ENCODE assay signal across 29 cellular contexts in the genomic region with DNA sequence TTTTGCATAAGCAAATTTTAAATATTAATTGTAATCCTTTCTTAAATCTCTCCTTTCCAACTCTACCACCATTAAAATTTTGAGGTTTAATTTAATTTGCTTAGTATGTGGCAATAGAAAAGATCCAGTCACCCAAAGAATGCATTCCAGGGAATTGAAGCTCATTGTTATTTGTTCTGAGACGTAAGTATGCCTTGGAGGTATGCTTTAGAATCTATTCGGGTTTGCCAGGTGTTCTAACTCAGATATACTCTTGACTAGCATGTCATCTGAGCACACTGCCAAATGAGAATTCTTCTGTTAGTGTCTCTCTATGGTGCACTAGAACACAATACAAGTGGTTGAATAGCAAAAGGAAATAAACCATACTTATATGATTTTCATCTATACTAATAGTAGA.
"Had no signal": no experiment of that assay in that cellular context is flagged by ENCODE, and none has a peak within 500 bp of the region (broad histone marks: within the 10 kb centered on the region; RNA-seq: fewer than 3 reads in every experiment).

No MANE protein-coding gene starts in this region.

- H3K9me3 Mint-ChIP-seq: activated naive CD4-positive, alpha-beta T cell treated with anti-CD3 and anti-CD28 coated beads for 36 hours; nephron; stimulated activated naive CD8-positive, alpha-beta T cell treated with anti-CD3 and anti-CD28 coated beads, Interleukin-15, Interleukin-2, amounts not matched to agents 100 ng/mL and 50 ng/mL, for 24 hours; T-helper 1 cell treated with Interleukin-12 subunit alpha and Interleukin-12 subunit beta and Interleukin-4 antibody, amounts not matched to agents 30 μg/mL and 1 μg/mL, for 36 hours had no signal

- H3K36me3 Mint-ChIP-seq: activated naive CD8-positive, alpha-beta T cell treated with anti-CD3 and anti-CD28 coated beads for 36 hours; type B pancreatic cell had no signal

- H3K4me1 Mint-ChIP-seq: activated naive CD8-positive, alpha-beta T cell treated with anti-CD3 and anti-CD28 coated beads for 36 hours had no signal

- H3K36me3 ChIP-seq: ascending aorta, colonic mucosa, heart right ventricle, left ventricle myocardium inferior, uterus had no signal

- H3K4me3 ChIP-seq: ascending aorta, colonic mucosa, heart right ventricle, left ventricle myocardium inferior, lung, skin epidermis, uterus had no signal

- H3K27ac Mint-ChIP-seq: activated naive CD4-positive, alpha-beta T cell treated with anti-CD3 and anti-CD28 coated beads for 36 hours; activated naive CD8-positive, alpha-beta T cell treated with anti-CD3 and anti-CD28 coated beads for 36 hours; stimulated activated naive CD8-positive, alpha-beta T cell treated with anti-CD3 and anti-CD28 coated beads, Interleukin-15, Interleukin-2, amounts not matched to agents 100 ng/mL and 50 ng/mL, for 24 hours; T-helper 1 cell treated with Interleukin-12 subunit alpha and Interleukin-12 subunit beta and Interleukin-4 antibody, amounts not matched to agents 30 μg/mL and 1 μg/mL, for 36 hours; type B pancreatic cell had no signal

- H3K27ac ChIP-seq: ascending aorta, colonic mucosa, heart right ventricle, left ventricle myocardium inferior, skin epidermis, uterus, VCaP had no signal

- H3K9me3 ChIP-seq: ascending aorta, colonic mucosa, heart right ventricle, left ventricle myocardium inferior, uterus had no signal

- H3K27me3 Mint-ChIP-seq: activated naive CD8-positive, alpha-beta T cell treated with anti-CD3 and anti-CD28 coated beads for 36 hours; stimulated activated naive CD8-positive, alpha-beta T cell treated with anti-CD3 and anti-CD28 coated beads, Interleukin-15, Interleukin-2, amounts not matched to agents 100 ng/mL and 50 ng/mL, for 24 hours; type B pancreatic cell had no signal

- FAIRE-seq: TTC549 had no signal

- H3K4me1 ChIP-seq: ascending aorta, colonic mucosa, heart right ventricle, left ventricle myocardium inferior, uterus had no signal

- DNase-seq: activated CD4-positive, alpha-beta T cell treated with anti-CD3 and anti-CD28 coated beads for 48 hours; activated CD4-positive, alpha-beta T cell treated with anti-CD3 and anti-CD28 coated beads, Interleukin-2, amount 50 U/mL, for 48 hours; activated CD8-positive, alpha-beta memory T cell treated with anti-CD3 and anti-CD28 coated beads for 24 hours; activated effector memory CD4-positive, alpha-beta T cell treated with Interleukin-2 at 50 U/mL for 16 hours; activated naive CD4-positive, alpha-beta T cell treated with anti-CD3 and anti-CD28 coated beads for 36 hours; activated naive CD8-positive, alpha-beta T cell treated with anti-CD3 and anti-CD28 coated beads for 36 hours; colonic mucosa; effector memory CD4-positive, alpha-beta T cell; erythroblast; foreskin fibroblast; heart right ventricle; left ventricle myocardium inferior; retina; stimulated activated CD4-positive, alpha-beta T cell treated with anti-CD3 and anti-CD28 coated beads, Interleukin-12 subunit alpha, Interleukin-12 subunit beta, amount 100 ng/mL, for 4 hours; stimulated activated CD4-positive, alpha-beta T cell treated with anti-CD3 and anti-CD28 coated beads, Interleukin-4, amount 100 ng/mL, for 1 hour; SW 1271; T-helper 9 cell; uterus had no signal

- H3K27me3 ChIP-seq: ascending aorta, colonic mucosa, heart right ventricle, uterus had no signal

- ATAC-seq: activated CD4-positive, CD25-positive, alpha-beta regulatory T cell treated with anti-CD3 and anti-CD28 coated beads, Interleukin-2, amount 50 U/mL, for 24 hours; heart right ventricle; sciatic nerve had no signal

- H3K4me3 Mint-ChIP-seq: activated naive CD4-positive, alpha-beta T cell treated with anti-CD3 and anti-CD28 coated beads for 36 hours; activated naive CD8-positive, alpha-beta T cell treated with anti-CD3 and anti-CD28 coated beads for 36 hours; nephron; stimulated activated naive CD8-positive, alpha-beta T cell treated with anti-CD3 and anti-CD28 coated beads, Interleukin-15, Interleukin-2, amounts not matched to agents 100 ng/mL and 50 ng/mL, for 24 hours; T-helper 1 cell treated with Interleukin-12 subunit alpha and Interleukin-12 subunit beta and Interleukin-4 antibody, amounts not matched to agents 30 μg/mL and 1 μg/mL, for 36 hours; type B pancreatic cell had no signal
